ENCODE assay signal across 11 cellular contexts in genomic region chr14:91378945-91379932, GRCh38. TPM values are rescaled to one million over a fixed set of nuclear protein-coding genes. Genes with fewer than 3 reads are reported as not detected.
DNase-seq lines count a peak whose midpoint lies in the region; ATAC-seq and TF ChIP-seq lines count a peak whose summit lies in the region.
"Had no signal": no experiment of that assay in that cellular context is flagged by ENCODE, and none has a peak within 500 bp of the region (broad histone marks: within the 10 kb centered on the region; RNA-seq: fewer than 3 reads in every experiment).

No MANE protein-coding gene starts in this region.

- H3K27me3 Mint-ChIP-seq in activated naive CD8-positive, alpha-beta T cell: no peaks in the 10 kb centered on the region
- H3K27me3 Mint-ChIP-seq in nephron (ENCODE audit: low read depth): peaks cover 23% of the 10 kb centered on the region

- POLR2A ChIA-PET in GM10248 (lab: Yijun Ruan, JAX): no interaction called here

- peaks cover 28% of the 10 kb centered on the region for H3K36me3 ChIP-seq in DND-41 (ENCODE audit: insufficient read depth, low read length)
- peaks cover 10% of the 10 kb centered on the region for H3K36me3 ChIP-seq in Karpas-422 (ENCODE audit: insufficient read depth, low read length)

- no peaks in the 10 kb centered on the region for H3K9me2 ChIP-seq in Karpas-422 (replicated peaks; ENCODE audit: insufficient read depth, low read length)

- no peak for TF ChIP-seq CTCF in DND-41 (IDR thresholded peaks at IDR 0.05; ENCODE audit: borderline replicate concordance, extremely low read depth, low read length, poor library complexity, severe bottlenecking)
- TF ChIP-seq CTCF in nephron (IDR thresholded peaks at IDR 0.05; ENCODE audit: unreplicated experiment in 3 of 3): no peak
- no peak for TF ChIP-seq CTCF in GM10248 (IDR thresholded peaks at IDR 0.05; ENCODE audit: control extremely low read depth, extremely low read depth, low read depth, missing control alignments)

- DNase-seq in DND-41 (no peak), MV-4-11 (lab: John Stamatoyannopoulos, UW) (peak; percentile 64), GM10248 (ENCODE audit: extremely low spot score) (no peak), D341Med (ENCODE audit: low spot score) (no peak), Karpas-422 (no peak)
- DNase-seq: DMS 273 treated with DMSO at 0.1 percent for 48 hours, NCI-H1436 had no signal

- H3K4me2 ChIP-seq in DND-41 (ENCODE audit: insufficient read depth, low read length) (no peak overlapping the region), Karpas-422 (ENCODE audit: low read depth, low read length, poor library complexity, severe bottlenecking) (no peak overlapping the region)

- ATAC-seq in DND-41 (ENCODE audit: insufficient read depth, low read depth) (no peak), GM18909 (IDR thresholded peaks at IDR 0.05; ENCODE audit: poor library complexity, unreplicated experiment) (no peak)

- H3K27ac ChIP-seq in DND-41 (ENCODE audit: low read length): peak overlapping the region; percentile 49
- H3K27ac ChIP-seq in Karpas-422 (ENCODE audit: low read length): no peak overlapping the region

- H4K20me1 ChIP-seq in DND-41 (ENCODE audit: insufficient read depth, low read length) (peaks cover 94% of the 10 kb centered on the region), Karpas-422 (ENCODE audit: insufficient read depth, low read depth, low read length) (peaks cover 96% of the 10 kb centered on the region)

- H3K9me3 Mint-ChIP-seq in activated naive CD8-positive, alpha-beta T cell (ENCODE audit: low read depth): no peaks in the 10 kb centered on the region
- no peaks in the 10 kb centered on the region for H3K9me3 Mint-ChIP-seq in nephron
- H3K9me3 Mint-ChIP-seq: neural crest cell had no signal

- peaks cover 42% of the 10 kb centered on the region for H3K4me1 ChIP-seq in DND-41 (ENCODE audit: insufficient read depth, low read length)
- peaks cover 86% of the 10 kb centered on the region for H3K4me1 ChIP-seq in Karpas-422 (ENCODE audit: low read length)

- H3K27ac Mint-ChIP-seq in activated naive CD8-positive, alpha-beta T cell: peak overlapping the region; percentile 88
- peak overlapping the region; percentile 78 to 92 (median 91) for H3K27ac Mint-ChIP-seq in nephron

- H3K9ac ChIP-seq in DND-41 (ENCODE audit: low read depth, low read length) (no peak overlapping the region), Karpas-422 (ENCODE audit: low read length) (no peak overlapping the region)

- no peak overlapping the region for H2AFZ ChIP-seq in DND-41 (ENCODE audit: low read depth, low read length)
- no peak overlapping the region for H2AFZ ChIP-seq in Karpas-422 (ENCODE audit: low read length)

- CTCF ChIA-PET in GM10248 (lab: Yijun Ruan, JAX): interaction anchor here (0.7 to 5.7 kb wide), 6 partner anchors 8 to 56 kb away, joined by 3 to 29 read pairs (median 9); no protein-coding TSS in a partner anchor

- H3K4me1 Mint-ChIP-seq in activated naive CD8-positive, alpha-beta T cell (ENCODE audit: low read depth): peaks cover 95% of the 10 kb centered on the region
- H3K4me1 Mint-ChIP-seq in nephron: peaks cover 93% of the 10 kb centered on the region

- H3K36me3 Mint-ChIP-seq in activated naive CD8-positive, alpha-beta T cell: peaks cover 6% of the 10 kb centered on the region
- no peaks in the 10 kb centered on the region for H3K36me3 Mint-ChIP-seq in nephron (ENCODE audit: low read depth)

- H3K79me2 ChIP-seq in DND-41 (ENCODE audit: insufficient read depth, low read length) (peaks cover 99% of the 10 kb centered on the region), Karpas-422 (ENCODE audit: low read length) (peaks cover 42% of the 10 kb centered on the region)

- H3K27me3 ChIP-seq in DND-41 (ENCODE audit: insufficient read depth, low read length, poor library complexity) (no peaks in the 10 kb centered on the region), Karpas-422 (ENCODE audit: low read length) (no peaks in the 10 kb centered on the region; the same call in 1 of the 2 replicates)

- no peak overlapping the region for H3K4me3 ChIP-seq in DND-41 (ENCODE audit: low read depth in 1 of 2, low read length in 2 of 2)
- H3K4me3 ChIP-seq in Karpas-422 (ENCODE audit: low read length): no peak overlapping the region

- H3K9me3 ChIP-seq in DND-41 (ENCODE audit: insufficient read depth, low read length, severe bottlenecking) (no peaks in the 10 kb centered on the region), Karpas-422 (ENCODE audit: low read length) (no peaks in the 10 kb centered on the region)

- H3K4me3 Mint-ChIP-seq in activated naive CD8-positive, alpha-beta T cell: peak overlapping the region; percentile 20
- H3K4me3 Mint-ChIP-seq in nephron: no peak overlapping the region

RNA-seq across cellular contexts. Expression of gene CCDC88C, which starts 38.4 kb away (rescaled TPM):
- 57.9 and 72.4 TPM in 2 replicates for total RNA-seq in Karpas-422 (2014; rRNA removed; shearing (Covaris generic); ENCODE audit: low replicate concordance)
